In the genomic region with DNA sequence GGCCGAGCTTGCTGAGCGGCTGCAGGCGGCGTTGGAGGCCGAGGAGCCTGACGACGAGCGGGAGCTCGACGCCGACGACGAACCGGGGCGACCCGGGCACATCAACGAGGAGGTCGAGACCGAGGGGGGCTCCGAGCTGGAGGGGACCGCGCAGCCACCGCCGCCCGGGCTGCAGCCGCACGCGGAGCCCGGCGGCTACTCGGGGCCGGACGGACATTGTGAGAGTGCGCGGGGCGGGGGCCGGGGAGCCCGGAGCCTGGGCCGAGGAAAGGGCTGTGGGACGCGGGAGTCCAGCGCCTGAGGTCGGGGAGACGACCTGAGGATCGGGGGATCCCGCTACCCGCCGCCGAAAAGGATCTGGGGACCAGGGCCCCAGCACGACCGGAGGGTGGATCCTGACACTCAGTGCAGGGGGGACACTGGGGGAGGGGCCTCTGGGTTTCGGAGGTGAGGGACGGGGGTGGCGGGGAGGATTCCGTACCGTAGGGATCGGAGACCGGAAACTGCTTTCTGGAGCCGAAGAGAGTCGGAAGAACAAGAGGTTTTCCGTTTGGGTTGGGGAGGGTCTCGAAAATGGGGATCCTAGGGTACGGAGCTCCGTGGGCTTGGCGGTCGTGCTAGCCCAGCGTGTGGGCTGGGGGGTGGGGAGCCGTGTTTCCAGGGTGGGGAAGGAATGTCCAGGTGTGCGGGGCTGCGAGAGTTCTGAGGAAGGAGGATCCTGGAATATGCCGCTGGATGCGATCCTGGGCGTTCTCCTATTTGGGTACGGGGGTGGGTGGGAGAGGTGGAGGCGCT, we compare ENCODE assay signal across 1 cellular context.
TF ChIP-seq lines count a peak whose summit lies in the region.

No MANE protein-coding gene starts in this region.

TF ChIP-seq in HepG2, 621 proteins besides CTCF, POLR2A, EP300 and RAD21 (continued from another document and continues in another):
- TF ChIP-seq, protein P1, sequence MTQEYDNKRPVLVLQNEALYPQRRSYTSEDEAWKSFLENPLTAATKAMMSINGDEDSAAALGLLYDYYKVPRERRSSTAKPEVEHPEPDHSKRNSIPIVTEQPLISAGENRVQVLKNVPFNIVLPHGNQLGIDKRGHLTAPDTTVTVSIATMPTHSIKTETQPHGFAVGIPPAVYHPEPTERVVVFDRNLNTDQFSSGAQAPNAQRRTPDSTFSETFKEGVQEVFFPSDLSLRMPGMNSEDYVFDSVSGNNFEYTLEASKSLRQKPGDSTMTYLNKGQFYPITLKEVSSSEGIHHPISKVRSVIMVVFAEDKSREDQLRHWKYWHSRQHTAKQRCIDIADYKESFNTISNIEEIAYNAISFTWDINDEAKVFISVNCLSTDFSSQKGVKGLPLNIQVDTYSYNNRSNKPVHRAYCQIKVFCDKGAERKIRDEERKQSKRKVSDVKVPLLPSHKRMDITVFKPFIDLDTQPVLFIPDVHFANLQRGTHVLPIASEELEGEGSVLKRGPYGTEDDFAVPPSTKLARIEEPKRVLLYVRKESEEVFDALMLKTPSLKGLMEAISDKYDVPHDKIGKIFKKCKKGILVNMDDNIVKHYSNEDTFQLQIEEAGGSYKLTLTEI (CRISPR knock-in tag; conservative IDR thresholded peaks at IDR 0.05) = no peak
- no peak for TF ChIP-seq YEATS2 (CRISPR knock-in tag; IDR thresholded peaks at IDR 0.05; ENCODE audit: borderline replicate concordance)
- TF ChIP-seq, protein P2, sequence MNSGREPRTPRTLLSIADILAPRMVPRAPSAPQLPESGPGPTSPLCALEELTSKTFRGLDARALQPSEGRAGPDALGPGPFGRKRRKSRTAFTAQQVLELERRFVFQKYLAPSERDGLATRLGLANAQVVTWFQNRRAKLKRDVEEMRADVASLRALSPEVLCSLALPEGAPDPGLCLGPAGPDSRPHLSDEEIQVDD (CRISPR knock-in tag; IDR thresholded peaks at IDR 0.05; ENCODE audit: borderline replicate concordance) = no peak
- TF ChIP-seq CHCHD3 (CRISPR knock-in tag; IDR thresholded peaks at IDR 0.05) = no peak
- no peak for TF ChIP-seq ZNF253 (CRISPR knock-in tag; IDR thresholded peaks at IDR 0.05; ENCODE audit: borderline replicate concordance)
- no peak for TF ChIP-seq KMT2B (CRISPR knock-in tag; IDR thresholded peaks at IDR 0.05)
- no peak for TF ChIP-seq SMYD3 (CRISPR knock-in tag; IDR thresholded peaks at IDR 0.05)
- 0 out of 2 replicates have a peak, but pooled peaks have one; percentile 34 for TF ChIP-seq KLF12 (CRISPR knock-in tag; IDR thresholded peaks at IDR 0.05; ENCODE audit: borderline replicate concordance)
- no peak for TF ChIP-seq MTF2 (CRISPR knock-in tag; IDR thresholded peaks at IDR 0.05; ENCODE audit: borderline replicate concordance)
- TF ChIP-seq MIER2 (CRISPR knock-in tag; IDR thresholded peaks at IDR 0.05) = no peak
- TF ChIP-seq MIXL1 (CRISPR knock-in tag; IDR thresholded peaks at IDR 0.05) = no peak
- no peak for TF ChIP-seq MYNN (CRISPR knock-in tag; IDR thresholded peaks at IDR 0.05; ENCODE audit: low read depth)
- TF ChIP-seq ZNF552 (CRISPR knock-in tag; IDR thresholded peaks at IDR 0.05; ENCODE audit: borderline replicate concordance) = no peak
- TF ChIP-seq, protein P3, sequence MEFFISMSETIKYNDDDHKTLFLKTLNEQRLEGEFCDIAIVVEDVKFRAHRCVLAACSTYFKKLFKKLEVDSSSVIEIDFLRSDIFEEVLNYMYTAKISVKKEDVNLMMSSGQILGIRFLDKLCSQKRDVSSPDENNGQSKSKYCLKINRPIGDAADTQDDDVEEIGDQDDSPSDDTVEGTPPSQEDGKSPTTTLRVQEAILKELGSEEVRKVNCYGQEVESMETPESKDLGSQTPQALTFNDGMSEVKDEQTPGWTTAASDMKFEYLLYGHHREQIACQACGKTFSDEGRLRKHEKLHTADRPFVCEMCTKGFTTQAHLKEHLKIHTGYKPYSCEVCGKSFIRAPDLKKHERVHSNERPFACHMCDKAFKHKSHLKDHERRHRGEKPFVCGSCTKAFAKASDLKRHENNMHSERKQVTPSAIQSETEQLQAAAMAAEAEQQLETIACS (CRISPR knock-in tag; IDR thresholded peaks at IDR 0.05) = no peak
- no peak for TF ChIP-seq NFATC3 (CRISPR knock-in tag; IDR thresholded peaks at IDR 0.05)
- no peak for TF ChIP-seq ZC3H4 (CRISPR knock-in tag; IDR thresholded peaks at IDR 0.05; ENCODE audit: borderline replicate concordance)
- no peak for TF ChIP-seq ZFP36 (IDR thresholded peaks at IDR 0.05; ENCODE audit: borderline replicate concordance, low read depth, low read length, partially characterized antibody)
- TF ChIP-seq, protein P4, sequence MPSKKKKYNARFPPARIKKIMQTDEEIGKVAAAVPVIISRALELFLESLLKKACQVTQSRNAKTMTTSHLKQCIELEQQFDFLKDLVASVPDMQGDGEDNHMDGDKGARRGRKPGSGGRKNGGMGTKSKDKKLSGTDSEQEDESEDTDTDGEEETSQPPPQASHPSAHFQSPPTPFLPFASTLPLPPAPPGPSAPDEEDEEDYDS (CRISPR knock-in tag; IDR thresholded peaks at IDR 0.05) = no peak; the same call in 1 of the 2 replicates
- TF ChIP-seq SMARCE1 (IDR thresholded peaks at IDR 0.05; ENCODE audit: borderline replicate concordance) = no peak
- 0 out of 2 replicates have a peak, but pooled peaks have one; percentile 8 for TF ChIP-seq ZMYM3 (CRISPR knock-in tag; IDR thresholded peaks at IDR 0.05)
- TF ChIP-seq FOSL2 (CRISPR knock-in tag; IDR thresholded peaks at IDR 0.05) = no peak
- TF ChIP-seq ZNF777 (CRISPR knock-in tag; IDR thresholded peaks at IDR 0.05) = no peak; the same call in 1 of the 2 replicates
- TF ChIP-seq, protein P5, sequence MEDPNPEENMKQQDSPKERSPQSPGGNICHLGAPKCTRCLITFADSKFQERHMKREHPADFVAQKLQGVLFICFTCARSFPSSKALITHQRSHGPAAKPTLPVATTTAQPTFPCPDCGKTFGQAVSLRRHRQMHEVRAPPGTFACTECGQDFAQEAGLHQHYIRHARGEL (CRISPR knock-in tag; IDR thresholded peaks at IDR 0.05) = 0 out of 2 replicates have a peak, but pooled peaks have one; percentile 1
- TF ChIP-seq SETDB1 (CRISPR knock-in tag; IDR thresholded peaks at IDR 0.05; ENCODE audit: borderline replicate concordance) = no peak
- no peak for TF ChIP-seq ARID2 (CRISPR knock-in tag; IDR thresholded peaks at IDR 0.05; ENCODE audit: borderline replicate concordance)
- TF ChIP-seq, protein P6, sequence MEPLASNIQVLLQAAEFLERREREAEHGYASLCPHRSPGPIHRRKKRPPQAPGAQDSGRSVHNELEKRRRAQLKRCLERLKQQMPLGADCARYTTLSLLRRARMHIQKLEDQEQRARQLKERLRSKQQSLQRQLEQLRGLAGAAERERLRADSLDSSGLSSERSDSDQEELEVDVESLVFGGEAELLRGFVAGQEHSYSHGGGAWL (CRISPR knock-in tag; IDR thresholded peaks at IDR 0.05) = no peak; the same call in 1 of the 2 replicates
- no peak for TF ChIP-seq MATR3 (CRISPR knock-in tag; IDR thresholded peaks at IDR 0.05)
- TF ChIP-seq ZNF225 (CRISPR knock-in tag; IDR thresholded peaks at IDR 0.05) = no peak; the same call in 1 of the 2 replicates
- no peak for TF ChIP-seq ZNF557 (CRISPR knock-in tag; IDR thresholded peaks at IDR 0.05)
- no peak for TF ChIP-seq ZKSCAN1 (IDR thresholded peaks at IDR 0.05; ENCODE audit: low read length)
- peak; percentile 38 for TF ChIP-seq POLR2G (IDR thresholded peaks at IDR 0.05; ENCODE audit: low read depth, low read length)
- TF ChIP-seq, protein P7, sequence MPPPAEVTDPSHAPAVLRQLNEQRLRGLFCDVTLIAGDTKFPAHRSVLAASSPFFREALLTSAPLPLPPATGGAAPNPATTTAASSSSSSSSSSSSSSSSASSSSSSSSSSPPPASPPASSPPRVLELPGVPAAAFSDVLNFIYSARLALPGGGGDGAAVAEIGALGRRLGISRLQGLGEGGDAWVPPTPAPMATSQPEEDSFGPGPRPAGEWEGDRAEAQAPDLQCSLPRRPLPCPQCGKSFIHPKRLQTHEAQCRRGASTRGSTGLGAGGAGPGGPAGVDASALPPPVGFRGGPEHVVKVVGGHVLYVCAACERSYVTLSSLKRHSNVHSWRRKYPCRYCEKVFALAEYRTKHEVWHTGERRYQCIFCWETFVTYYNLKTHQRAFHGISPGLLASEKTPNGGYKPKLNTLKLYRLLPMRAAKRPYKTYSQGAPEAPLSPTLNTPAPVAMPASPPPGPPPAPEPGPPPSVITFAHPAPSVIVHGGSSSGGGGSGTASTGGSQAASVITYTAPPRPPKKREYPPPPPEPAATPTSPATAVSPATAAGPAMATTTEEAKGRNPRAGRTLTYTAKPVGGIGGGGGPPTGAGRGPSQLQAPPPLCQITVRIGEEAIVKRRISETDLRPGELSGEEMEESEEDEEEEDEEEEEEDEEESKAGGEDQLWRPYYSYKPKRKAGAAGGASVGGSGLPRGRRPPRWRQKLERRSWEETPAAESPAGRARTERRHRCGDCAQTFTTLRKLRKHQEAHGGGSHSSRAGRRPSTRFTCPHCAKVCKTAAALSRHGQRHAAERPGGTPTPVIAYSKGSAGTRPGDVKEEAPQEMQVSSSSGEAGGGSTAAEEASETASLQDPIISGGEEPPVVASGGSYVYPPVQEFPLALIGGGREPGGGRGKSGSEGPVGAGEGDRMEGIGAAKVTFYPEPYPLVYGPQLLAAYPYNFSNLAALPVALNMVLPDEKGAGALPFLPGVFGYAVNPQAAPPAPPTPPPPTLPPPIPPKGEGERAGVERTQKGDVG (CRISPR knock-in tag; IDR thresholded peaks at IDR 0.05; ENCODE audit: borderline replicate concordance) = no peak
- TF ChIP-seq, protein P8, sequence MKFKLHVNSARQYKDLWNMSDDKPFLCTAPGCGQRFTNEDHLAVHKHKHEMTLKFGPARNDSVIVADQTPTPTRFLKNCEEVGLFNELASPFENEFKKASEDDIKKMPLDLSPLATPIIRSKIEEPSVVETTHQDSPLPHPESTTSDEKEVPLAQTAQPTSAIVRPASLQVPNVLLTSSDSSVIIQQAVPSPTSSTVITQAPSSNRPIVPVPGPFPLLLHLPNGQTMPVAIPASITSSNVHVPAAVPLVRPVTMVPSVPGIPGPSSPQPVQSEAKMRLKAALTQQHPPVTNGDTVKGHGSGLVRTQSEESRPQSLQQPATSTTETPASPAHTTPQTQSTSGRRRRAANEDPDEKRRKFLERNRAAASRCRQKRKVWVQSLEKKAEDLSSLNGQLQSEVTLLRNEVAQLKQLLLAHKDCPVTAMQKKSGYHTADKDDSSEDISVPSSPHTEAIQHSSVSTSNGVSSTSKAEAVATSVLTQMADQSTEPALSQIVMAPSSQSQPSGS (CRISPR knock-in tag; IDR thresholded peaks at IDR 0.05) = no peak
- TF ChIP-seq, protein P9, sequence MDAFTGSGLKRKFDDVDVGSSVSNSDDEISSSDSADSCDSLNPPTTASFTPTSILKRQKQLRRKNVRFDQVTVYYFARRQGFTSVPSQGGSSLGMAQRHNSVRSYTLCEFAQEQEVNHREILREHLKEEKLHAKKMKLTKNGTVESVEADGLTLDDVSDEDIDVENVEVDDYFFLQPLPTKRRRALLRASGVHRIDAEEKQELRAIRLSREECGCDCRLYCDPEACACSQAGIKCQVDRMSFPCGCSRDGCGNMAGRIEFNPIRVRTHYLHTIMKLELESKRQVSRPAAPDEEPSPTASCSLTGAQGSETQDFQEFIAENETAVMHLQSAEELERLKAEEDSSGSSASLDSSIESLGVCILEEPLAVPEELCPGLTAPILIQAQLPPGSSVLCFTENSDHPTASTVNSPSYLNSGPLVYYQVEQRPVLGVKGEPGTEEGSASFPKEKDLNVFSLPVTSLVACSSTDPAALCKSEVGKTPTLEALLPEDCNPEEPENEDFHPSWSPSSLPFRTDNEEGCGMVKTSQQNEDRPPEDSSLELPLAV (CRISPR knock-in tag; conservative IDR thresholded peaks at IDR 0.05; ENCODE audit: low read depth) = no peak
- peak; percentile 24 for TF ChIP-seq ZNF883 (CRISPR knock-in tag; IDR thresholded peaks at IDR 0.05; ENCODE audit: not compliant biosample characterization)
- TF ChIP-seq ZNF441 (CRISPR knock-in tag; IDR thresholded peaks at IDR 0.05; ENCODE audit: borderline replicate concordance) = peak; percentile 53; the same call in 1 of the 2 replicates
- TF ChIP-seq, protein P10, sequence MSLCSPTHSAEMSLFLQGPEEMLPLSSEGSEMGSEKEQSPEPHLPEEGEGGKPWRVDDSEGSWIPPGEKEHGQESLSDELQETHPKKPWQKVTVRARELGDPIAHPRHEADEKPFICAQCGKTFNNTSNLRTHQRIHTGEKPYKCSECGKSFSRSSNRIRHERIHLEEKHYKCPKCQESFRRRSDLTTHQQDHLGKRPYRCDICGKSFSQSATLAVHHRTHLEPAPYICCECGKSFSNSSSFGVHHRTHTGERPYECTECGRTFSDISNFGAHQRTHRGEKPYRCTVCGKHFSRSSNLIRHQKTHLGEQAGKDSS (CRISPR knock-in tag; IDR thresholded peaks at IDR 0.05; ENCODE audit: borderline replicate concordance, low read depth) = no peak
- no peak for TF ChIP-seq LCORL (IDR thresholded peaks at IDR 0.05)
- TF ChIP-seq LCORL (CRISPR knock-in tag; IDR thresholded peaks at IDR 0.05) = no peak
- no peak for TF ChIP-seq HNRNPLL (IDR thresholded peaks at IDR 0.05; ENCODE audit: low read depth, low read length, poor library complexity, severe bottlenecking)
- no peak for TF ChIP-seq IRF2 (CRISPR knock-in tag; IDR thresholded peaks at IDR 0.05)
- TF ChIP-seq HOXA5 (CRISPR knock-in tag; IDR thresholded peaks at IDR 0.05) = peak; percentile 75; the same call in 1 of the 2 replicates
- TF ChIP-seq MED13 (CRISPR knock-in tag; IDR thresholded peaks at IDR 0.05) = no peak
